ENCODE assay signal across 1 cellular context in the genomic region with DNA sequence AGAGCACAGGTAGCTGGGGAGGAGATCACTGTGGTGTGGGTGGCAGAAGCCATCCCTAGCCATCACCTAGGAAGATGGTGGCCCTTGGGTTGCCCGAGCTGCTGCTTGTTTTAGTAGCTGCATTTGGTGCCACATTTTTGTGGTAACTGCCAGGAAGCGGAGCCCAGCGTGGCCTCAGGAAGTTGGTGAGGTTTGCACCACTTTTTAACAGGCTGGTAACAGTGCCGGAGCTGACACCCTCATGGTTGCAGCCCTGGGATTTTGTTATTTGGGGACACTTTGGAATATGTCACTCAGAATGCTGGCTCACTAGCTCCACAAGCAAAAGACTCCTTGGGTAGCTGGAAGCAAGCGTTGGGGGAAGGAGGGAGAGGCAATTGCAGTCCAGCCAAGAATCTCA.
TF ChIP-seq lines count a peak whose summit lies in the region.

No MANE protein-coding gene starts in this region.

TF ChIP-seq in H1, 55 proteins besides CTCF, POLR2A, EP300 and RAD21:
- TF ChIP-seq PHF8 (conservative IDR thresholded peaks at IDR 0.05; ENCODE audit: low read depth, low read length) (no peak), YY1 (IDR thresholded peaks at IDR 0.05; ENCODE audit: low read depth, low read length) (no peak), CBX8 (IDR thresholded peaks at IDR 0.05; ENCODE audit: borderline replicate concordance, low read depth, low read length) (no peak), GTF2F1 (IDR thresholded peaks at IDR 0.05; ENCODE audit: borderline replicate concordance, low read depth, low read length) (no peak), POLR2AphosphoS5 (IDR thresholded peaks at IDR 0.05; ENCODE audit: low read depth, low read length) (no peak), CBX5 (IDR thresholded peaks at IDR 0.05; ENCODE audit: low read depth, low read length) (no peak), EGR1 (IDR thresholded peaks at IDR 0.05; ENCODE audit: borderline replicate concordance, low read depth, low read length) (no peak), RFX5 (IDR thresholded peaks at IDR 0.05; ENCODE audit: borderline replicate concordance, low read depth, low read length) (no peak), TAF1 (IDR thresholded peaks at IDR 0.05; ENCODE audit: low read depth, low read length) (no peak), KDM1A (IDR thresholded peaks at IDR 0.05; ENCODE audit: borderline replicate concordance, low read length) (no peak), CREB1 (IDR thresholded peaks at IDR 0.05) (no peak)
- TF ChIP-seq, protein P1, sequence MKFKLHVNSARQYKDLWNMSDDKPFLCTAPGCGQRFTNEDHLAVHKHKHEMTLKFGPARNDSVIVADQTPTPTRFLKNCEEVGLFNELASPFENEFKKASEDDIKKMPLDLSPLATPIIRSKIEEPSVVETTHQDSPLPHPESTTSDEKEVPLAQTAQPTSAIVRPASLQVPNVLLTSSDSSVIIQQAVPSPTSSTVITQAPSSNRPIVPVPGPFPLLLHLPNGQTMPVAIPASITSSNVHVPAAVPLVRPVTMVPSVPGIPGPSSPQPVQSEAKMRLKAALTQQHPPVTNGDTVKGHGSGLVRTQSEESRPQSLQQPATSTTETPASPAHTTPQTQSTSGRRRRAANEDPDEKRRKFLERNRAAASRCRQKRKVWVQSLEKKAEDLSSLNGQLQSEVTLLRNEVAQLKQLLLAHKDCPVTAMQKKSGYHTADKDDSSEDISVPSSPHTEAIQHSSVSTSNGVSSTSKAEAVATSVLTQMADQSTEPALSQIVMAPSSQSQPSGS (IDR thresholded peaks at IDR 0.05; ENCODE audit: low read length): no peak
